24 cellular contexts compared by ENCODE assay signal in the genomic region with DNA sequence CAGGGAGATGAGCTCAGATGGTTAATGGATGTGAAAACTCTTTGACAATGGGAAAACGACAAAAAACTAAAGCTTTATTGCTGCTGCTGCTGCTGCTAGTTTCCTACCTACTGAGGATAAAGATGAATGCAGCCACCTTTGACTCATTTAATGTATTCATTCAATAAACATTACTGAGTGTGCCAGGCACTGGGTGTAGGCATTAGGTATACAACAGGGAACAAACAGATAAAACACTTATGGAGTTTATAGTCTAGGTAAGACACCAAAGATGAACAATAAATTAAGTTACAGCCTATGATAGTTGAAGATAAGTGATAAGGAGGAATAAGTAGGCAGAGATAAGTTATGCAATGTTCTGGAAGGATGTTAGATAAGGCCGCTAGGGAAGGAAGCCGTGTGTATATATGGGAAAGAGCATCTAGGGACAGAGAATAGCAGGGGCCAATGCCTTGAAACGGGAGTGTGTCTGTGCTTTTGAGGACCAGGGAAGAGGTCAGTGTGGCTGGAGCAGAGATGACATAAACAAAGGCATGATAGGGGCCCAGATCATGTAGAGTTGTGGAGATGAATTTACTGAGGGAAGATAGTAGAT.
"Had no signal": no experiment of that assay in that cellular context is flagged by ENCODE, and none has a peak within 500 bp of the region (broad histone marks: within the 10 kb centered on the region; RNA-seq: fewer than 3 reads in every experiment).

No MANE protein-coding gene starts in this region.

- H3K27ac ChIP-seq: left ventricle myocardium inferior, ovary, right atrium auricular region, right lobe of liver, tibial nerve, upper lobe of left lung, vagina had no signal

- H3K4me3 ChIP-seq: left ventricle myocardium inferior, lung, ovary, right atrium auricular region, right lobe of liver, smooth muscle cell, tibial nerve, upper lobe of left lung, vagina had no signal

- FAIRE-seq: islet of Langerhans, kidney had no signal

- DNase-seq: hypothalamus; immature natural killer cell; kidney; left ventricle myocardium inferior; mesendoderm; naive thymus-derived CD4-positive, alpha-beta T cell; ovary; right lobe of liver; stimulated activated CD4-positive, alpha-beta T cell treated with anti-CD3 and anti-CD28 coated beads, Interleukin-1b, Interleukin-23, amount 100 ng/mL, for 48 hours; stimulated activated CD4-positive, alpha-beta T cell treated with anti-CD3 and anti-CD28 coated beads, Interleukin-2, amount 100 ng/mL, for 48 hours; stimulated activated CD4-positive, alpha-beta T cell treated with anti-CD3 and anti-CD28 coated beads, Interleukin-4, amount 100 ng/mL, for 4 hours; stimulated activated CD8-positive, alpha-beta memory T cell treated with anti-CD3 and anti-CD28 coated beads, Interleukin-4, amount 100 ng/mL, for 48 hours; stimulated activated naive CD4-positive, alpha-beta T cell treated with Interleukin-2 at 50 U/mL for 16 hours; stimulated activated naive CD8-positive, alpha-beta T cell treated with anti-CD3 and anti-CD28 coated beads, Interleukin-15, amount 100 ng/mL, for 72 hours; substantia nigra; upper lobe of left lung had no signal

- H3K9me3 ChIP-seq: left ventricle myocardium inferior, ovary, right atrium auricular region, right lobe of liver, tibial nerve, upper lobe of left lung, vagina had no signal

- ATAC-seq: naive thymus-derived CD4-positive, alpha-beta T cell; natural killer cell treated with Interleukin-12 subunit alpha and Interleukin-12 subunit beta and Interleukin-15 and Interleukin-18, amount 100 ng/mL, for 72 hours; right lobe of liver; stimulated activated memory B cell treated with anti-CD40 and anti-IgM and Interleukin-4, amounts not matched to agents 10 μg/mL and 1 μg/mL and 100 μg/mL, for 72 hours; stimulated activated naive CD8-positive, alpha-beta T cell treated with anti-CD3 and anti-CD28 coated beads, Interleukin-15, amount 100 ng/mL, for 72 hours had no signal

- H3K4me1 ChIP-seq: left ventricle myocardium inferior, right atrium auricular region, right lobe of liver had no signal

- H3K36me3 ChIP-seq: left ventricle myocardium inferior, ovary, right atrium auricular region, right lobe of liver, tibial nerve, upper lobe of left lung, vagina had no signal

- H3K27me3 ChIP-seq: ovary, right atrium auricular region, right lobe of liver, tibial nerve, upper lobe of left lung, vagina had no signal
